Comparison of ENCODE assay signal across 1 cellular context in the genomic region with DNA sequence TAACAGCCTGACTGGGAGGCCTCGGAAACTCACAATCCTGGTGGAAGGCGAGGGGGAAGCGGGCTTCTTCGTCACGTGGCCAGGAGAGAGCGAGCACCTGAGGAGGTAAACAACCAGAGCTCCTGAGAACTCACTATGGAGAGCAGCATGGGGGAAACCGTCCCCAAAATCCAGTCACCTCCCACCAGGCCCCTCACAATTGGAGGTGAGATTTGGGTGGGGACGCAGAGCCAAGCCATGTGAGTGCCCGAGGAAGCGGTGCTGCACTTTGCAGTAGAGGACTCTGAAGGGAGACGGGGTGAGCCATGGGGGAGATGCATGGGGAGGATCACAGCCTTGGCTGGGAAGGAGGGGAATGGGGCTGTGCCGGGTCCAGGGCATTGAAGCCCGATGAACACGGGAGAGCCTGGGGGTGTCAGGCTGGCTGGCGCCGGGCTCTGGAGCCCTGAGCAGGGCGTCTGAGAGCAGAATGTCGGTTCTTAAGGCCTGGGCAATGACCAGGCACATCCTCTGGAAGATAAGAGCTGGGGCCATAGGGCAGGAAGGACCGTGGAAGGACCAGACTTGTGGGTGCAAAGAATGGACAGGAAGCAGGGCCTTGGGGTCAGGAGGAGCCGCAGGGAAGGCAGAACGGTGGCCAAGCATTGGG.
TF ChIP-seq lines count a peak whose summit lies in the region.

No MANE protein-coding gene starts in this region.

TF ChIP-seq in GM23338, 12 proteins besides CTCF, POLR2A, EP300 and RAD21 (continued from another document):
- TF ChIP-seq REST (IDR thresholded peaks at IDR 0.05; ENCODE audit: unreplicated experiment) (no peak), EZH2phosphoT487 (IDR thresholded peaks at IDR 0.05; ENCODE audit: unreplicated experiment) (no peak), EZH2 (IDR thresholded peaks at IDR 0.05; ENCODE audit: low read depth, unreplicated experiment) (no peak), CREB1 (CRISPR knock-in tag; IDR thresholded peaks at IDR 0.05; ENCODE audit: low read depth) (no peak), STAT1 (IDR thresholded peaks at IDR 0.05; ENCODE audit: unreplicated experiment) (no peak), JUNB (IDR thresholded peaks at IDR 0.05; ENCODE audit: unreplicated experiment) (no peak), POLR2AphosphoS5 (IDR thresholded peaks at IDR 0.05; ENCODE audit: low read depth) (no peak), ZNF331 (CRISPR knock-in tag; IDR thresholded peaks at IDR 0.05; ENCODE audit: low read depth) (no peak), ZNF114 (CRISPR knock-in tag; IDR thresholded peaks at IDR 0.05) (no peak)
- TF ChIP-seq, protein P1, sequence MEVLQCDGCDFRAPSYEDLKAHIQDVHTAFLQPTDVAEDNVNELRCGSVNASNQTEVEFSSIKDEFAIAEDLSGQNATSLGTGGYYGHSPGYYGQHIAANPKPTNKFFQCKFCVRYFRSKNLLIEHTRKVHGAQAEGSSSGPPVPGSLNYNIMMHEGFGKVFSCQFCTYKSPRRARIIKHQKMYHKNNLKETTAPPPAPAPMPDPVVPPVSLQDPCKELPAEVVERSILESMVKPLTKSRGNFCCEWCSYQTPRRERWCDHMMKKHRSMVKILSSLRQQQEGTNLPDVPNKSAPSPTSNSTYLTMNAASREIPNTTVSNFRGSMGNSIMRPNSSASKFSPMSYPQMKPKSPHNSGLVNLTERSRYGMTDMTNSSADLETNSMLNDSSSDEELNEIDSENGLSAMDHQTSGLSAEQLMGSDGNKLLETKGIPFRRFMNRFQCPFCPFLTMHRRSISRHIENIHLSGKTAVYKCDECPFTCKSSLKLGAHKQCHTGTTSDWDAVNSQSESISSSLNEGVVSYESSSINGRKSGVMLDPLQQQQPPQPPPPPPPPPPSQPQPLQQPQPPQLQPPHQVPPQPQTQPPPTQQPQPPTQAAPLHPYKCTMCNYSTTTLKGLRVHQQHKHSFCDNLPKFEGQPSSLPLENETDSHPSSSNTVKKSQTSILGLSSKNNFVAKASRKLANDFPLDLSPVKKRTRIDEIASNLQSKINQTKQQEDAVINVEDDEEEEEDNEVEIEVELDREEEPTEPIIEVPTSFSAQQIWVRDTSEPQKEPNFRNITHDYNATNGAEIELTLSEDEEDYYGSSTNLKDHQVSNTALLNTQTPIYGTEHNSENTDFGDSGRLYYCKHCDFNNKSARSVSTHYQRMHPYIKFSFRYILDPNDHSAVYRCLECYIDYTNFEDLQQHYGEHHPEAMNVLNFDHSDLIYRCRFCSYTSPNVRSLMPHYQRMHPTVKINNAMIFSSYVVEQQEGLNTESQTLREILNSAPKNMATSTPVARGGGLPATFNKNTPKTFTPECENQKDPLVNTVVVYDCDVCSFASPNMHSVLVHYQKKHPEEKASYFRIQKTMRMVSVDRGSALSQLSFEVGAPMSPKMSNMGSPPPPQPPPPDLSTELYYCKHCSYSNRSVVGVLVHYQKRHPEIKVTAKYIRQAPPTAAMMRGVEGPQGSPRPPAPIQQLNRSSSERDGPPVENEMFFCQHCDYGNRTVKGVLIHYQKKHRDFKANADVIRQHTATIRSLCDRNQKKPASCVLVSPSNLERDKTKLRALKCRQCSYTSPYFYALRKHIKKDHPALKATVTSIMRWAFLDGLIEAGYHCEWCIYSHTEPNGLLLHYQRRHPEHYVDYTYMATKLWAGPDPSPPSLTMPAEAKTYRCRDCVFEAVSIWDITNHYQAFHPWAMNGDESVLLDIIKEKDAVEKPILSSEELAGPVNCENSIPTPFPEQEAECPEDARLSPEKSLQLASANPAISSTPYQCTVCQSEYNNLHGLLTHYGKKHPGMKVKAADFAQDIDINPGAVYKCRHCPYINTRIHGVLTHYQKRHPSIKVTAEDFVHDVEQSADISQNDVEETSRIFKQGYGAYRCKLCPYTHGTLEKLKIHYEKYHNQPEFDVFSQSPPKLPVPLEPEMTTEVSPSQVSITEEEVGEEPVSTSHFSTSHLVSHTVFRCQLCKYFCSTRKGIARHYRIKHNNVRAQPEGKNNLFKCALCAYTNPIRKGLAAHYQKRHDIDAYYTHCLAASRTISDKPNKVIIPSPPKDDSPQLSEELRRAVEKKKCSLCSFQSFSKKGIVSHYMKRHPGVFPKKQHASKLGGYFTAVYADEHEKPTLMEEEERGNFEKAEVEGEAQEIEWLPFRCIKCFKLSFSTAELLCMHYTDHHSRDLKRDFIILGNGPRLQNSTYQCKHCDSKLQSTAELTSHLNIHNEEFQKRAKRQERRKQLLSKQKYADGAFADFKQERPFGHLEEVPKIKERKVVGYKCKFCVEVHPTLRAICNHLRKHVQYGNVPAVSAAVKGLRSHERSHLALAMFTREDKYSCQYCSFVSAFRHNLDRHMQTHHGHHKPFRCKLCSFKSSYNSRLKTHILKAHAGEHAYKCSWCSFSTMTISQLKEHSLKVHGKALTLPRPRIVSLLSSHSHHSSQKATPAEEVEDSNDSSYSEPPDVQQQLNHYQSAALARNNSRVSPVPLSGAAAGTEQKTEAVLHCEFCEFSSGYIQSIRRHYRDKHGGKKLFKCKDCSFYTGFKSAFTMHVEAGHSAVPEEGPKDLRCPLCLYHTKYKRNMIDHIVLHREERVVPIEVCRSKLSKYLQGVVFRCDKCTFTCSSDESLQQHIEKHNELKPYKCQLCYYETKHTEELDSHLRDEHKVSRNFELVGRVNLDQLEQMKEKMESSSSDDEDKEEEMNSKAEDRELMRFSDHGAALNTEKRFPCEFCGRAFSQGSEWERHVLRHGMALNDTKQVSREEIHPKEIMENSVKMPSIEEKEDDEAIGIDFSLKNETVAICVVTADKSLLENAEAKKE (CRISPR knock-in tag; IDR thresholded peaks at IDR 0.05) = no peak
- TF ChIP-seq, protein P2, sequence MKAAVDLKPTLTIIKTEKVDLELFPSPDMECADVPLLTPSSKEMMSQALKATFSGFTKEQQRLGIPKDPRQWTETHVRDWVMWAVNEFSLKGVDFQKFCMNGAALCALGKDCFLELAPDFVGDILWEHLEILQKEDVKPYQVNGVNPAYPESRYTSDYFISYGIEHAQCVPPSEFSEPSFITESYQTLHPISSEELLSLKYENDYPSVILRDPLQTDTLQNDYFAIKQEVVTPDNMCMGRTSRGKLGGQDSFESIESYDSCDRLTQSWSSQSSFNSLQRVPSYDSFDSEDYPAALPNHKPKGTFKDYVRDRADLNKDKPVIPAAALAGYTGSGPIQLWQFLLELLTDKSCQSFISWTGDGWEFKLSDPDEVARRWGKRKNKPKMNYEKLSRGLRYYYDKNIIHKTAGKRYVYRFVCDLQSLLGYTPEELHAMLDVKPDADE (IDR thresholded peaks at IDR 0.05) = no peak
TF ChIP-seq in GM23338: peak in this region for 0.
